In the genomic region with DNA sequence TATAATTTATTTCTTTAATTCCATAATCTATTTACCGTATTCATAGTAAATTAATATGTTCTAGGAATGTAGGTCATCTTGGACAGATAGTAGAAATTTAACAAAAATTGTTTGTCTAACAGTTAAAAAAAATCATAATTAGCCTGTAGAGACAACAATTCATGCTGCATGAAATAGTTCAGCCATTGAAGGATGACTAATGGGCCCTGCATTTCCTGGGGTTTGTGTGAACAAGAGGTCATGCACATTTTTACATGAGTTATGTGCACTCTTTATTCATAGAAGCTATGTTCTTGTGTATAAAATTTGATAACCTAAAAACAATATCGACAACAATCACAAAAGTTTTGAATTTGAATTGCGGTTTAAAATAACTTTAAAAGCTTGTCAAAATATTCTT, we compare ENCODE assay signal across 17 cellular contexts.
DNase-seq lines count a peak whose midpoint lies in the region; ATAC-seq, FAIRE-seq and TF ChIP-seq lines count a peak whose summit lies in the region.
"Had no signal": no experiment of that assay in that cellular context is flagged by ENCODE, and none has a peak within 500 bp of the region (broad histone marks: within the 10 kb centered on the region; RNA-seq: fewer than 3 reads in every experiment).

No MANE protein-coding gene starts in this region.

- H3K4me3 Mint-ChIP-seq in naive thymus-derived CD4-positive, alpha-beta T cell = no peak overlapping the region
- H3K4me3 Mint-ChIP-seq: activated CD4-positive, alpha-beta T cell treated with anti-CD3 and anti-CD28 coated beads, Interleukin-2, amount 10 ng/mL, durations not matched to agents 24 days and 14 days; dendritic cell treated with granulocyte-macrophage colony-stimulating factor and Interleukin-4, amounts not matched to agents 40 ng/mL and 50 ng/mL, for 4 days; naive B cell had no signal

- no peaks in the 10 kb centered on the region for H3K9me3 ChIP-seq in naive thymus-derived CD4-positive, alpha-beta T cell (ENCODE audit: control insufficient read depth in 2 of 3, low read length in 3 of 3)
- peaks cover 0 to 21% (median 3%) of the 10 kb centered on the region in 8 donors for H3K9me3 ChIP-seq in spleen

- intact Hi-C loops in naive thymus-derived CD4-positive, alpha-beta T cell (cut with micrococcal nuclease) = no loop called here
- intact Hi-C loops in spleen (cut with DNase I; ENCODE audit: low total_unique reads) = no loop called here

- peaks cover 0 to 11% (median 0%) of the 10 kb centered on the region in 11 donors for H3K9me3 Mint-ChIP-seq in naive thymus-derived CD4-positive, alpha-beta T cell
- H3K9me3 Mint-ChIP-seq: activated CD4-positive, alpha-beta T cell treated with anti-CD3 and anti-CD28 coated beads, Interleukin-2, amount 10 ng/mL, durations not matched to agents 24 days and 14 days had no signal

- H3K4me1 Mint-ChIP-seq in naive thymus-derived CD4-positive, alpha-beta T cell = no peaks in the 10 kb centered on the region
- H3K4me1 Mint-ChIP-seq: activated CD4-positive, alpha-beta T cell treated with anti-CD3 and anti-CD28 coated beads, Interleukin-2, amount 10 ng/mL, durations not matched to agents 24 days and 14 days; naive B cell had no signal

- H3K27me3 Mint-ChIP-seq in naive thymus-derived CD4-positive, alpha-beta T cell = no peaks in the 10 kb centered on the region
- H3K27me3 Mint-ChIP-seq: activated CD4-positive, alpha-beta T cell treated with anti-CD3 and anti-CD28 coated beads, Interleukin-2, amount 10 ng/mL, durations not matched to agents 24 days and 14 days; dendritic cell treated with granulocyte-macrophage colony-stimulating factor and Interleukin-4, amounts not matched to agents 40 ng/mL and 50 ng/mL, for 4 days; naive B cell had no signal

- WGBS in spleen, 5 donors = 75 to 85% (median 79%) methylated on average over 3 of the region's 3 CpGs

- POLR2A ChIA-PET in naive thymus-derived CD4-positive, alpha-beta T cell (lab: Charles Lee) = no interaction called here

- CTCF ChIA-PET in naive thymus-derived CD4-positive, alpha-beta T cell (lab: Charles Lee) = interaction anchor here (0.6 kb wide), 1 partner anchor 15 kb away, joined by 3 read pairs; no protein-coding TSS in a partner anchor

- DNase-seq in GM04503 (ENCODE audit: low read depth) = peak; percentile 25
- peak; percentile 46 for DNase-seq in RCC 7860 (ENCODE audit: low spot score)
- DNase-seq in epithelial cell of prostate (ENCODE audit: low read depth, low spot score) = peak; percentile 27
- DNase-seq in pulmonary artery endothelial cell (ENCODE audit: low read depth, low spot score) = peak; percentile 72
- no peak for DNase-seq in stimulated activated CD4-positive, alpha-beta T cell treated with anti-CD3 and anti-CD28 coated beads, Interleukin-15, amount 100 ng/mL, for 24 hours
- DNase-seq in naive thymus-derived CD4-positive, alpha-beta T cell = no peak
- DNase-seq in spleen = no peak
- DNase-seq in NCI-H1105 treated with DMSO at 0.1 percent for 48 hours (lab: John Stamatoyannopoulos, UW) = no peak
- DNase-seq: activated CD4-positive, alpha-beta T cell treated with anti-CD3 and anti-CD28 coated beads, Interleukin-2, amount 10 ng/mL, durations not matched to agents 24 days and 14 days; activated gamma-delta T cell; MM.1S; naive B cell; NCI-H446; stimulated activated CD4-positive, alpha-beta T cell treated with anti-CD3 and anti-CD28 coated beads, Interleukin-12 subunit alpha, Interleukin-12 subunit beta, amount 100 ng/mL, for 4 hours had no signal

- H3K27ac Mint-ChIP-seq in naive thymus-derived CD4-positive, alpha-beta T cell = no peak overlapping the region
- H3K27ac Mint-ChIP-seq: activated CD4-positive, alpha-beta T cell treated with anti-CD3 and anti-CD28 coated beads, Interleukin-2, amount 10 ng/mL, durations not matched to agents 24 days and 14 days; dendritic cell treated with granulocyte-macrophage colony-stimulating factor and Interleukin-4, amounts not matched to agents 40 ng/mL and 50 ng/mL, for 4 days; naive B cell had no signal

- H3K36me3 Mint-ChIP-seq in naive thymus-derived CD4-positive, alpha-beta T cell = no peaks in the 10 kb centered on the region
- H3K36me3 Mint-ChIP-seq: naive B cell had no signal

- TF ChIP-seq POLR2A in spleen (IDR thresholded peaks at IDR 0.05) = no peak

- no peaks in the 10 kb centered on the region for H3K4me1 ChIP-seq in naive thymus-derived CD4-positive, alpha-beta T cell (ENCODE audit: control insufficient read depth in 2 of 2, insufficient read depth in 2 of 2, low read length in 2 of 2)
- H3K4me1 ChIP-seq in spleen = no peaks in the 10 kb centered on the region

- peak; percentile 94 for FAIRE-seq in RCC 7860 (lab: Jason Lieb, UNC)
- FAIRE-seq: GM12891 had no signal

- H3K27me3 ChIP-seq in naive thymus-derived CD4-positive, alpha-beta T cell (ENCODE audit: control insufficient read depth in 2 of 2, insufficient read depth in 2 of 2, low read length in 2 of 2) = no peaks in the 10 kb centered on the region
- H3K27me3 ChIP-seq in spleen (replicated peaks in 1 of 7) = no peaks in the 10 kb centered on the region

- H3K36me3 ChIP-seq in naive thymus-derived CD4-positive, alpha-beta T cell (ENCODE audit: control insufficient read depth in 2 of 3, insufficient read depth in 3 of 3, low read length in 3 of 3) = no peaks in the 10 kb centered on the region
- no peaks in the 10 kb centered on the region for H3K36me3 ChIP-seq in spleen

- TF ChIP-seq CTCF in spleen (IDR thresholded peaks at IDR 0.05 in 8 of 11, conservative IDR thresholded peaks at IDR 0.05 in 3 of 11) = no peak

- H3K4me3 ChIP-seq in naive thymus-derived CD4-positive, alpha-beta T cell (ENCODE audit: low read length) = no peak overlapping the region
- no peak overlapping the region for H3K4me3 ChIP-seq in spleen
- H3K4me3 ChIP-seq: SK-N-MC had no signal

- peak overlapping the region; percentile 57 for H3K27ac ChIP-seq in epithelial cell of prostate
- no peak overlapping the region for H3K27ac ChIP-seq in naive thymus-derived CD4-positive, alpha-beta T cell (ENCODE audit: low read depth, low read length)
- H3K27ac ChIP-seq in spleen = no peak overlapping the region
- H3K27ac ChIP-seq: SK-N-MC had no signal

- no peak for ATAC-seq in naive thymus-derived CD4-positive, alpha-beta T cell

Comparison
In these comparisons a context has a peak if more than half of its experiments do, and no peak if none do; other contexts are left out.
1. DNase-seq: peak in GM04503 (single experiment), RCC 7860 (single experiment), epithelial cell of prostate (single experiment) and pulmonary artery endothelial cell (single experiment); none in stimulated activated CD4-positive, alpha-beta T cell treated with anti-CD3 and anti-CD28 coated beads, Interleukin-15, amount 100 ng/mL, for 24 hours (single experiment), naive thymus-derived CD4-positive, alpha-beta T cell (0 of 9), spleen (single experiment) and NCI-H1105 treated with DMSO at 0.1 percent for 48 hours (single experiment).